ENCODE assay signal across 8 cellular contexts in genomic region chr16:50004239-50004638, GRCh38.
"Had no signal": no experiment of that assay in that cellular context is flagged by ENCODE, and none has a peak within 500 bp of the region (broad histone marks: within the 10 kb centered on the region; RNA-seq: fewer than 3 reads in every experiment).

No MANE protein-coding gene starts in this region.

- DNase-seq: GM23248, GOT3, H7, H9, HCEC 1CT, HFFc6 had no signal

- H3K4me2 ChIP-seq: GM23338 had no signal

- H3K4me3 ChIP-seq: GM23248, GM23338, HAP-1 had no signal

- H3K27ac ChIP-seq: GM23248 had no signal

- H3K36me3 ChIP-seq: HAP-1 had no signal

- H3K9ac ChIP-seq: GM23248 had no signal

- H2AFZ ChIP-seq: GM23248, GM23338 had no signal
